In genomic region chr20:54668271-54669053, GRCh38 we compare ENCODE assay signal across 8 cellular contexts.
DNase-seq lines count a peak whose midpoint lies in the region; ATAC-seq, FAIRE-seq and TF ChIP-seq lines count a peak whose summit lies in the region.

No MANE protein-coding gene starts in this region.

- no peak overlapping the region for H3K27ac Mint-ChIP-seq in HFFc6
- no peak overlapping the region for H3K27ac Mint-ChIP-seq in activated naive CD8-positive, alpha-beta T cell treated with anti-CD3 and anti-CD28 coated beads, Interleukin-2, amount 10 ng/mL, durations not matched to agents 7 days and 5 days

- in situ Hi-C loops in HepG2 (cut with HindIII; ENCODE audit: extremely low pct_ligation_motif_present, low pct_unique_long_range_greater_than_20kb), result loop anchor here (25.0 kb wide), 1 partner anchor 1894 kb away; no protein-coding TSS in a partner anchor

- no peaks in the 10 kb centered on the region for H4K20me1 ChIP-seq in HepG2 (ENCODE audit: insufficient read depth, low read length)

- H3K27me3 ChIP-seq in HepG2 (ENCODE audit: control insufficient read depth in 1 of 2, insufficient read depth in 2 of 2, low read length in 2 of 2), result no peaks in the 10 kb centered on the region

- no peaks in the 10 kb centered on the region for H3K36me3 Mint-ChIP-seq in HFFc6 (ENCODE audit: low read depth)
- no peaks in the 10 kb centered on the region for H3K36me3 Mint-ChIP-seq in activated naive CD8-positive, alpha-beta T cell treated with anti-CD3 and anti-CD28 coated beads, Interleukin-2, amount 10 ng/mL, durations not matched to agents 7 days and 5 days

- no peak; the same call in 1 of the 2 replicates for TF ChIP-seq RAD21 in HepG2 (CRISPR knock-in tag; IDR thresholded peaks at IDR 0.05)

- H3K4me3 ChIP-seq in NB4 (ENCODE audit: low read depth, low read length), result no peak overlapping the region
- H3K4me3 ChIP-seq in HepG2 (replicated peaks in 1 of 3; ENCODE audit: insufficient read depth in 1 of 3, low read depth in 2 of 3, low read length in 3 of 3), result no peak overlapping the region

- TF ChIP-seq CTCF in 22Rv1 (IDR thresholded peaks at IDR 0.05) (peak; percentile 88), GM10248 (IDR thresholded peaks at IDR 0.05; ENCODE audit: control extremely low read depth, extremely low read depth, low read depth, missing control alignments) (peak; percentile 68), HFFc6 (IDR thresholded peaks at IDR 0.05) (peak; percentile 81), NB4 (IDR thresholded peaks at IDR 0.05; ENCODE audit: low read depth, low read length) (peak; percentile 86), HepG2 (CRISPR knock-in tag; IDR thresholded peaks at IDR 0.05) (peak; percentile 79)

- intact Hi-C loops in HepG2 (cut with micrococcal nuclease; ENCODE audit: unreplicated experiment), result loop anchor here (5.0 kb wide), 1 partner anchor 1579 kb away; the partner anchor contains the start of gene MC3R
- intact Hi-C loops in sciatic nerve (cut with DNase I), result no loop called here

- H3K79me2 ChIP-seq in HepG2 (ENCODE audit: insufficient read depth, low read length), result no peaks in the 10 kb centered on the region

- 15% methylated on average over 13 of the region's 13 CpGs for WGBS in HepG2 (ENCODE audit: low lambda C conversion rate)

- CTCF ChIA-PET in GM10248 (lab: Yijun Ruan, JAX) (interaction anchor here (0.7 to 2.4 kb wide), 14 partner anchors 8 to 1886 kb away, joined by 3 to 17 read pairs (median 4); no protein-coding TSS in a partner anchor), HepG2 (lab: Yijun Ruan, JAX; ENCODE audit: low intra/inter-chr PET ratio, low total read pairs) (interaction anchor here (1.1 to 1.4 kb wide), 2 partner anchors 13 to 19 kb away, joined by 3 to 5 read pairs; no protein-coding TSS in a partner anchor)

- H3K9me3 Mint-ChIP-seq in HFFc6, result no peaks in the 10 kb centered on the region
- H3K9me3 Mint-ChIP-seq in activated naive CD8-positive, alpha-beta T cell treated with anti-CD3 and anti-CD28 coated beads, Interleukin-2, amount 10 ng/mL, durations not matched to agents 7 days and 5 days, result no peaks in the 10 kb centered on the region

- no peak for TF ChIP-seq POLR2A in NB4 (IDR thresholded peaks at IDR 0.05; ENCODE audit: extremely low read depth, insufficient read length)
- no peak for TF ChIP-seq POLR2A in HepG2 (IDR thresholded peaks at IDR 0.05; ENCODE audit: insufficient read depth in 1 of 2, low read depth in 2 of 2, low read length in 2 of 2)

- H3K4me2 ChIP-seq in HepG2 (ENCODE audit: low read depth, low read length), result peak overlapping the region; percentile 15; the same call in 1 of the 2 replicates

- POLR2A ChIA-PET in GM10248 (lab: Yijun Ruan, JAX) (no interaction called here), HepG2 (lab: Yijun Ruan, JAX) (no interaction called here)
- POLR2A ChIA-PET in activated naive CD8-positive, alpha-beta T cell treated with anti-CD3 and anti-CD28 coated beads, Interleukin-2, amount 10 ng/mL, durations not matched to agents 7 days and 5 days (lab: Charles Lee), result no interaction called here

- DNase-seq in GM10248 (ENCODE audit: extremely low spot score), result peak; percentile 46
- DNase-seq in HFFc6, result no peak
- peak; percentile 37 for DNase-seq in NB4 (ENCODE audit: low read depth)
- DNase-seq in activated naive CD8-positive, alpha-beta T cell treated with anti-CD3 and anti-CD28 coated beads, Interleukin-2, amount 10 ng/mL, durations not matched to agents 7 days and 5 days, result peak; percentile 35
- DNase-seq in HepG2 (ENCODE audit: low spot score), result peak; percentile 41
- no peak for DNase-seq in sciatic nerve (ENCODE audit: low spot score)
- no peak for DNase-seq in NCI-H128 (lab: John Stamatoyannopoulos, UW; ENCODE audit: unreplicated experiment)

- TF ChIP-seq EP300 in HepG2 (IDR thresholded peaks at IDR 0.05; ENCODE audit: low read depth in 2 of 2, low read length in 2 of 2), result no peak
- no peak for TF ChIP-seq EP300 in HepG2 (CRISPR knock-in tag; IDR thresholded peaks at IDR 0.05; ENCODE audit: borderline replicate concordance)

- no peaks in the 10 kb centered on the region for H3K4me1 Mint-ChIP-seq in HFFc6 (ENCODE audit: low read depth)
- peaks cover 4% of the 10 kb centered on the region for H3K4me1 Mint-ChIP-seq in activated naive CD8-positive, alpha-beta T cell treated with anti-CD3 and anti-CD28 coated beads, Interleukin-2, amount 10 ng/mL, durations not matched to agents 7 days and 5 days

- no peak for FAIRE-seq in HepG2 (lab: Jason Lieb, UNC)

- H3K9ac ChIP-seq in HepG2 (ENCODE audit: insufficient read depth, low read depth, low read length), result no peak overlapping the region

- H3K27me3 Mint-ChIP-seq in HFFc6 (ENCODE audit: insufficient read depth), result peaks cover 4% of the 10 kb centered on the region
- peaks cover 5% of the 10 kb centered on the region for H3K27me3 Mint-ChIP-seq in activated naive CD8-positive, alpha-beta T cell treated with anti-CD3 and anti-CD28 coated beads, Interleukin-2, amount 10 ng/mL, durations not matched to agents 7 days and 5 days

- no peak overlapping the region for H3K4me3 Mint-ChIP-seq in HFFc6
- H3K4me3 Mint-ChIP-seq in activated naive CD8-positive, alpha-beta T cell treated with anti-CD3 and anti-CD28 coated beads, Interleukin-2, amount 10 ng/mL, durations not matched to agents 7 days and 5 days, result peak overlapping the region; percentile 43

- H3K36me3 ChIP-seq in HepG2 (replicated peaks in 1 of 2; ENCODE audit: control insufficient read depth in 1 of 2, insufficient read depth in 2 of 2, low read length in 2 of 2), result no peaks in the 10 kb centered on the region

- no peak overlapping the region for H2AFZ ChIP-seq in HepG2 (ENCODE audit: low read length)

- H3K27ac ChIP-seq in 22Rv1, result no peak overlapping the region
- H3K27ac ChIP-seq in HepG2 (ENCODE audit: extremely low read length, insufficient read depth, low read length), result no peak overlapping the region

- ATAC-seq in activated naive CD8-positive, alpha-beta T cell treated with anti-CD3 and anti-CD28 coated beads, Interleukin-2, amount 10 ng/mL, durations not matched to agents 7 days and 5 days (ENCODE audit: low read depth), result peak; percentile 63
- peak; percentile 99 for ATAC-seq in HepG2
- ATAC-seq in sciatic nerve, result no peak

- no TSS peak for BruUV-seq in HepG2 (replicated peaks; lab: Mats Ljungman, UMichigan)

- H3K9me3 ChIP-seq in HepG2 (ENCODE audit: low read length), result no peaks in the 10 kb centered on the region

- H3K4me1 ChIP-seq in HepG2 (ENCODE audit: insufficient read depth, low read length), result peaks cover 5% of the 10 kb centered on the region; the same call in 1 of the 2 replicates

TF ChIP-seq in HepG2, 621 proteins besides CTCF, POLR2A, EP300 and RAD21 (continues in another document):
- TF ChIP-seq, protein P1, sequence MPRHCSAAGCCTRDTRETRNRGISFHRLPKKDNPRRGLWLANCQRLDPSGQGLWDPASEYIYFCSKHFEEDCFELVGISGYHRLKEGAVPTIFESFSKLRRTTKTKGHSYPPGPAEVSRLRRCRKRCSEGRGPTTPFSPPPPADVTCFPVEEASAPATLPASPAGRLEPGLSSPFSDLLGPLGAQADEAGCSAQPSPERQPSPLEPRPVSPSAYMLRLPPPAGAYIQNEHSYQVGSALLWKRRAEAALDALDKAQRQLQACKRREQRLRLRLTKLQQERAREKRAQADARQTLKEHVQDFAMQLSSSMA (CRISPR knock-in tag; IDR thresholded peaks at IDR 0.05), result 0 out of 2 replicates have a peak, but pooled peaks have one; percentile 32
- TF ChIP-seq SMC3 (IDR thresholded peaks at IDR 0.05; ENCODE audit: low read length), result peak; percentile 47; the same call in 1 of the 2 replicates
- no peak for TF ChIP-seq MEIS2 (CRISPR knock-in tag; IDR thresholded peaks at IDR 0.05)
- TF ChIP-seq ZNF274 (CRISPR knock-in tag; IDR thresholded peaks at IDR 0.05), result no peak
- 0 out of 2 replicates have a peak, but pooled peaks have one; percentile 19 for TF ChIP-seq BHLHE40 (IDR thresholded peaks at IDR 0.05; ENCODE audit: low read length)
- TF ChIP-seq, protein P2, sequence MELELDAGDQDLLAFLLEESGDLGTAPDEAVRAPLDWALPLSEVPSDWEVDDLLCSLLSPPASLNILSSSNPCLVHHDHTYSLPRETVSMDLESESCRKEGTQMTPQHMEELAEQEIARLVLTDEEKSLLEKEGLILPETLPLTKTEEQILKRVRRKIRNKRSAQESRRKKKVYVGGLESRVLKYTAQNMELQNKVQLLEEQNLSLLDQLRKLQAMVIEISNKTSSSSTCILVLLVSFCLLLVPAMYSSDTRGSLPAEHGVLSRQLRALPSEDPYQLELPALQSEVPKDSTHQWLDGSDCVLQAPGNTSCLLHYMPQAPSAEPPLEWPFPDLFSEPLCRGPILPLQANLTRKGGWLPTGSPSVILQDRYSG (CRISPR knock-in tag; IDR thresholded peaks at IDR 0.05), result no peak; the same call in 1 of the 2 replicates
- 0 out of 2 replicates have a peak, but pooled peaks have one; percentile 12 for TF ChIP-seq GABPB1 (CRISPR knock-in tag; IDR thresholded peaks at IDR 0.05)
- no peak for TF ChIP-seq ZBTB8A (CRISPR knock-in tag; IDR thresholded peaks at IDR 0.05; ENCODE audit: borderline replicate concordance, low read depth)
- 0 out of 2 replicates have a peak, but pooled peaks have one; percentile 28 for TF ChIP-seq FOXC1 (CRISPR knock-in tag; IDR thresholded peaks at IDR 0.05; ENCODE audit: borderline replicate concordance)
- no peak for TF ChIP-seq ZNF224 (CRISPR knock-in tag; IDR thresholded peaks at IDR 0.05)
- TF ChIP-seq SMAD1 (CRISPR knock-in tag; IDR thresholded peaks at IDR 0.05; ENCODE audit: borderline replicate concordance, low read depth), result 0 out of 2 replicates have a peak, but pooled peaks have one; percentile 34
- 0 out of 4 replicates have a peak, but pooled peaks of 1 of the 2 experiments have one; percentile 39 for TF ChIP-seq HMGXB4 (CRISPR knock-in tag; IDR thresholded peaks at IDR 0.05; ENCODE audit: borderline replicate concordance in 1 of 2, low read depth in 1 of 2)
- no peak for TF ChIP-seq FOXK2 (IDR thresholded peaks at IDR 0.05)

Comparison
In these comparisons a context has a peak if more than half of its experiments do, and no peak if none do; other contexts are left out.
1. DNase-seq: peak in GM10248 (single experiment), NB4 (single experiment), activated naive CD8-positive, alpha-beta T cell treated with anti-CD3 and anti-CD28 coated beads, Interleukin-2, amount 10 ng/mL, durations not matched to agents 7 days and 5 days (single experiment) and HepG2 (single experiment); none in HFFc6 (single experiment), sciatic nerve (single experiment) and NCI-H128 (single experiment).
2. Peak in every context shown above with its lines, with median percentiles within 50 percentile points of each other: CTCF ChIP-seq.